ENCODE assay signal across 9 cellular contexts in genomic region chr1:110336300-110337039, GRCh38. TPM values are rescaled to one million over a fixed set of nuclear protein-coding genes. Genes with fewer than 3 reads are reported as not detected.
DNase-seq lines count a peak whose midpoint lies in the region; ATAC-seq and TF ChIP-seq lines count a peak whose summit lies in the region.
"Had no signal": no experiment of that assay in that cellular context is flagged by ENCODE, and none has a peak within 500 bp of the region (broad histone marks: within the 10 kb centered on the region; RNA-seq: fewer than 3 reads in every experiment).

No MANE protein-coding gene starts in this region.

- no TSS peak for BruUV-seq in Calu3 (replicated peaks; lab: Mats Ljungman, UMichigan)

- H3K36me3 Mint-ChIP-seq in Calu3 (ENCODE audit: insufficient read depth, unreplicated experiment) (peaks cover under 1% of the 10 kb centered on the region), activated B cell treated with CpG ODN at 0.5 μM for 24 hours (ENCODE audit: low read depth) (peaks cover 15% of the 10 kb centered on the region)
- peaks cover 0 to 9% (median 7%) of the 10 kb centered on the region in 3 donors for H3K36me3 Mint-ChIP-seq in naive thymus-derived CD8-positive, alpha-beta T cell

- TF ChIP-seq CTCF in Calu3 (IDR thresholded peaks at IDR 0.05; ENCODE audit: unreplicated experiment), result no peak
- no peak for TF ChIP-seq CTCF in activated B cell treated with CpG ODN at 0.5 μM for 24 hours (IDR thresholded peaks at IDR 0.05)

- H3K9me3 Mint-ChIP-seq in Calu3 (ENCODE audit: low read depth, unreplicated experiment) (no peaks in the 10 kb centered on the region), activated B cell treated with CpG ODN at 0.5 μM for 24 hours (no peaks in the 10 kb centered on the region)
- H3K9me3 Mint-ChIP-seq in naive thymus-derived CD8-positive, alpha-beta T cell, result no peaks in the 10 kb centered on the region

- H3K27me3 Mint-ChIP-seq in Calu3 (ENCODE audit: unreplicated experiment), result no peaks in the 10 kb centered on the region
- no peaks in the 10 kb centered on the region for H3K27me3 Mint-ChIP-seq in activated B cell treated with CpG ODN at 0.5 μM for 24 hours
- H3K27me3 Mint-ChIP-seq in naive thymus-derived CD8-positive, alpha-beta T cell, result no peaks in the 10 kb centered on the region

- peak overlapping the region; percentile 96 for H3K27ac Mint-ChIP-seq in Calu3 (ENCODE audit: unreplicated experiment)
- H3K27ac Mint-ChIP-seq in activated B cell treated with CpG ODN at 0.5 μM for 24 hours, result peak overlapping the region; percentile 38
- peak overlapping the region in 9 of 10 donors; percentile 34 to 91 (median 83) for H3K27ac Mint-ChIP-seq in naive thymus-derived CD8-positive, alpha-beta T cell

- intact Hi-C loops in Calu3 (cut with micrococcal nuclease; ENCODE audit: unreplicated experiment), result loop anchor here (5.0 kb wide), 1 partner anchor 56 kb away; the partner anchor contains the start of gene SLC16A4
- intact Hi-C loops in activated B cell treated with CpG ODN at 0.5 μM for 24 hours (cut with micrococcal nuclease), result loop anchor here (2.0 to 5.0 kb wide), 3 partner anchors 24 to 1374 kb away; partner anchors contain the start of genes CLCC1 and PSMA5

- CTCF ChIA-PET in Calu3 (lab: Charles Lee), result no interaction called here
- CTCF ChIA-PET in activated B cell treated with CpG ODN at 0.5 μM for 24 hours (lab: Charles Lee), result interaction anchor here (1.2 to 9.0 kb wide), 8 partner anchors 23 to 140 kb away, joined by 3 to 87 read pairs (median 46); partner anchors contain the start of genes KCNC4 and LAMTOR5

- H3K4me3 Mint-ChIP-seq in Calu3 (ENCODE audit: low read depth, unreplicated experiment) (no peak overlapping the region), activated B cell treated with CpG ODN at 0.5 μM for 24 hours (peak overlapping the region; percentile 12)
- peak overlapping the region in 7 of 10 donors; percentile 47 to 73 (median 69) for H3K4me3 Mint-ChIP-seq in naive thymus-derived CD8-positive, alpha-beta T cell

- ATAC-seq in activated B cell treated with CpG ODN at 0.5 μM for 24 hours (ENCODE audit: low read depth) (no peak), HG03354 (IDR thresholded peaks at IDR 0.05; ENCODE audit: poor library complexity, severe bottlenecking, unreplicated experiment) (no peak)
- no peak for ATAC-seq in naive thymus-derived CD8-positive, alpha-beta T cell
- ATAC-seq: gastroesophageal sphincter had no signal

- POLR2A ChIA-PET in activated B cell treated with CpG ODN at 0.5 μM for 24 hours (lab: Charles Lee), result interaction anchor here (1.1 to 4.4 kb wide), 3 partner anchors 47 to 124 kb away, joined by 4 to 262 read pairs (median 16); no protein-coding TSS in a partner anchor
- POLR2A ChIA-PET in naive thymus-derived CD8-positive, alpha-beta T cell (lab: Charles Lee), result interaction anchor here (1.1 to 6.1 kb wide), 3 partner anchors 17 to 133 kb away, joined by 3 to 136 read pairs (median 4); partner anchors contain the start of gene KCNC4

- DNase-seq in Calu3, result peak; percentile 7
- peak; percentile 36 for DNase-seq in HT-29 (ENCODE audit: low spot score)
- DNase-seq in activated B cell treated with CpG ODN at 0.5 μM for 24 hours, result no peak
- no peak for DNase-seq in naive thymus-derived CD8-positive, alpha-beta T cell
- DNase-seq in kidney tubule cell (ENCODE audit: low spot score), result no peak
- no peak for DNase-seq in NCI-H524 (lab: John Stamatoyannopoulos, UW)
- DNase-seq: NCI-H774 had no signal

- peaks cover 24% of the 10 kb centered on the region for H3K4me1 Mint-ChIP-seq in Calu3 (ENCODE audit: low read depth, unreplicated experiment)
- peaks cover 26% of the 10 kb centered on the region for H3K4me1 Mint-ChIP-seq in activated B cell treated with CpG ODN at 0.5 μM for 24 hours
- peaks cover 20 to 36% (median 35%) of the 10 kb centered on the region in 4 donors for H3K4me1 Mint-ChIP-seq in naive thymus-derived CD8-positive, alpha-beta T cell

RNA-seq across cellular contexts. Expression of gene RBM15, which starts 2.7 kb away (rescaled TPM):
- total RNA-seq in Calu3 (2022), result 35.6 and 36.7 TPM in 2 replicates
- 60.8 and 67.9 TPM in 2 replicates for total RNA-seq in HT-29 (2014; rRNA removed; shearing (Covaris generic))
- 52.7 and 61.1 TPM in 2 replicates for total RNA-seq in activated B cell treated with CpG ODN at 0.5 μM for 24 hours
- total RNA-seq in naive thymus-derived CD8-positive, alpha-beta T cell, result 10 to 100 TPM; 43.1 to 44.0 TPM
- polyA plus RNA-seq in naive thymus-derived CD8-positive, alpha-beta T cell, result 10 to 100 TPM in 1 of 3 donors, 1 to 10 TPM in 2; 6.6 to 11.0 (median 8.2) TPM

RNA-seq across cellular contexts. Expression of gene SLC16A4, which starts 54.4 kb away (rescaled TPM):
- total RNA-seq in Calu3 (2022) (0.83 and 1.2 TPM in 2 replicates), activated B cell treated with CpG ODN at 0.5 μM for 24 hours (0.89 and 1.3 TPM in 2 replicates)
- 4.8 and 5.6 TPM in 2 replicates for total RNA-seq in HT-29 (2014; rRNA removed; shearing (Covaris generic))
- total RNA-seq in naive thymus-derived CD8-positive, alpha-beta T cell, result under 1 TPM; 0.55 to 0.88 TPM
- under 1 TPM; 0.15 to 0.61 (median 0.59) TPM for polyA plus RNA-seq in naive thymus-derived CD8-positive, alpha-beta T cell

Comparison
In these comparisons a context has a peak if more than half of its experiments do, and no peak if none do; other contexts are left out.
1. DNase-seq: peak in Calu3 (single experiment) and HT-29 (single experiment); none in activated B cell treated with CpG ODN at 0.5 μM for 24 hours (single experiment), naive thymus-derived CD8-positive, alpha-beta T cell (0 of 10), kidney tubule cell (single experiment) and NCI-H524 (0 of 2).
2. H3K27ac Mint-ChIP-seq: peak in every context shown above with its lines; median percentile 96 in Calu3; 83 in naive thymus-derived CD8-positive, alpha-beta T cell; 38 in activated B cell treated with CpG ODN at 0.5 μM for 24 hours.